1 cellular context compared by ENCODE assay signal in genomic region chr1:30707412-30708360, GRCh38.
TF ChIP-seq lines count a peak whose summit lies in the region.

No MANE protein-coding gene starts in this region.

TF ChIP-seq in HEK293, 187 proteins besides CTCF, POLR2A, EP300 and RAD21 (continued from another document):
- TF ChIP-seq ZNF362 (tag by site-specific recombination; IDR thresholded peaks at IDR 0.05) (no peak), ZNF664 (tag by site-specific recombination; IDR thresholded peaks at IDR 0.05) (no peak), ZNF548 (tag by site-specific recombination; IDR thresholded peaks at IDR 0.05) (no peak), MEIS1 (CRISPR knock-in tag; IDR thresholded peaks at IDR 0.05; ENCODE audit: borderline replicate concordance) (no peak), GFI1B (tag by site-specific recombination; IDR thresholded peaks at IDR 0.05) (no peak), ZFP69B (tag by site-specific recombination; IDR thresholded peaks at IDR 0.05) (no peak), ZNF621 (tag by site-specific recombination; IDR thresholded peaks at IDR 0.05) (no peak), ZNF132 (tag by site-specific recombination; IDR thresholded peaks at IDR 0.05; ENCODE audit: borderline replicate concordance) (no peak), ZNF214 (tag by site-specific recombination; IDR thresholded peaks at IDR 0.05; ENCODE audit: borderline replicate concordance) (no peak), GLIS2 (tag by site-specific recombination; IDR thresholded peaks at IDR 0.05) (no peak), ZSCAN4 (tag by site-specific recombination; IDR thresholded peaks at IDR 0.05) (no peak), ZNF843 (tag by site-specific recombination; IDR thresholded peaks at IDR 0.05) (no peak), ZSCAN5A (tag by site-specific recombination; IDR thresholded peaks at IDR 0.05) (no peak), ZNF555 (tag by site-specific recombination; conservative IDR thresholded peaks at IDR 0.05) (no peak), ZBTB21 (tag by site-specific recombination; IDR thresholded peaks at IDR 0.05) (no peak), ZNF585B (tag by site-specific recombination; IDR thresholded peaks at IDR 0.05) (no peak), REPIN1 (tag by site-specific recombination; IDR thresholded peaks at IDR 0.05; ENCODE audit: low read depth) (no peak), HOXD13 (CRISPR knock-in tag; IDR thresholded peaks at IDR 0.05; ENCODE audit: borderline replicate concordance) (no peak), ZNF48 (tag by site-specific recombination; IDR thresholded peaks at IDR 0.05) (no peak), SP7 (tag by site-specific recombination; IDR thresholded peaks at IDR 0.05) (peak; percentile 60; the same call in 1 of the 2 replicates), ZNF335 (tag by site-specific recombination; conservative IDR thresholded peaks at IDR 0.05) (no peak), ZNF10 (tag by site-specific recombination; IDR thresholded peaks at IDR 0.05) (no peak), MZF1 (tag by site-specific recombination; IDR thresholded peaks at IDR 0.05; ENCODE audit: borderline replicate concordance) (no peak), PRDM1 (tag by site-specific recombination; IDR thresholded peaks at IDR 0.05) (no peak), ZNF624 (tag by site-specific recombination; IDR thresholded peaks at IDR 0.05) (no peak), KLF1 (tag by site-specific recombination; IDR thresholded peaks at IDR 0.05) (peak; percentile 73), ZNF354C (tag by site-specific recombination; IDR thresholded peaks at IDR 0.05; ENCODE audit: borderline replicate concordance, low read depth) (no peak), ZNF433 (tag by site-specific recombination; IDR thresholded peaks at IDR 0.05; ENCODE audit: low read depth) (no peak), ZNF626 (tag by site-specific recombination; IDR thresholded peaks at IDR 0.05) (no peak), ZNF776 (tag by site-specific recombination; IDR thresholded peaks at IDR 0.05; ENCODE audit: borderline replicate concordance) (no peak), OSR2 (tag by site-specific recombination; IDR thresholded peaks at IDR 0.05) (no peak), ZNF133 (tag by site-specific recombination; IDR thresholded peaks at IDR 0.05) (no peak), ZNF157 (tag by site-specific recombination; IDR thresholded peaks at IDR 0.05) (no peak), ZNF138 (tag by site-specific recombination; IDR thresholded peaks at IDR 0.05; ENCODE audit: borderline replicate concordance) (no peak), BCL11A (tag by site-specific recombination; IDR thresholded peaks at IDR 0.05; ENCODE audit: low read depth) (no peak)
- TF ChIP-seq, protein P1, sequence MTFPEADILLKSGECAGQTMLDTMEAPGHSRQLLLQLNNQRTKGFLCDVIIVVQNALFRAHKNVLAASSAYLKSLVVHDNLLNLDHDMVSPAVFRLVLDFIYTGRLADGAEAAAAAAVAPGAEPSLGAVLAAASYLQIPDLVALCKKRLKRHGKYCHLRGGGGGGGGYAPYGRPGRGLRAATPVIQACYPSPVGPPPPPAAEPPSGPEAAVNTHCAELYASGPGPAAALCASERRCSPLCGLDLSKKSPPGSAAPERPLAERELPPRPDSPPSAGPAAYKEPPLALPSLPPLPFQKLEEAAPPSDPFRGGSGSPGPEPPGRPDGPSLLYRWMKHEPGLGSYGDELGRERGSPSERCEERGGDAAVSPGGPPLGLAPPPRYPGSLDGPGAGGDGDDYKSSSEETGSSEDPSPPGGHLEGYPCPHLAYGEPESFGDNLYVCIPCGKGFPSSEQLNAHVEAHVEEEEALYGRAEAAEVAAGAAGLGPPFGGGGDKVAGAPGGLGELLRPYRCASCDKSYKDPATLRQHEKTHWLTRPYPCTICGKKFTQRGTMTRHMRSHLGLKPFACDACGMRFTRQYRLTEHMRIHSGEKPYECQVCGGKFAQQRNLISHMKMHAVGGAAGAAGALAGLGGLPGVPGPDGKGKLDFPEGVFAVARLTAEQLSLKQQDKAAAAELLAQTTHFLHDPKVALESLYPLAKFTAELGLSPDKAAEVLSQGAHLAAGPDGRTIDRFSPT (tag by site-specific recombination; IDR thresholded peaks at IDR 0.05) = no peak
- TF ChIP-seq, protein P2, sequence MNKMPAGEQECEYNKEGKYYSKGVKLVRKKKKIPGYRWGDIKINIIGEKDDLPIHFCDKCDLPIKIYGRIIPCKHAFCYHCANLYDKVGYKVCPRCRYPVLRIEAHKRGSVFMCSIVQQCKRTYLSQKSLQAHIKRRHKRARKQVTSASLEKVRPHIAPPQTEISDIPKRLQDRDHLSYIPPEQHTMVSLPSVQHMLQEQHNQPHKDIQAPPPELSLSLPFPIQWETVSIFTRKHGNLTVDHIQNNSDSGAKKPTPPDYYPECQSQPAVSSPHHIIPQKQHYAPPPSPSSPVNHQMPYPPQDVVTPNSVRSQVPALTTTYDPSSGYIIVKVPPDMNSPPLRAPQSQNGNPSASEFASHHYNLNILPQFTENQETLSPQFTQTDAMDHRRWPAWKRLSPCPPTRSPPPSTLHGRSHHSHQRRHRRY (tag by site-specific recombination; IDR thresholded peaks at IDR 0.05) = no peak
- TF ChIP-seq, protein P3, sequence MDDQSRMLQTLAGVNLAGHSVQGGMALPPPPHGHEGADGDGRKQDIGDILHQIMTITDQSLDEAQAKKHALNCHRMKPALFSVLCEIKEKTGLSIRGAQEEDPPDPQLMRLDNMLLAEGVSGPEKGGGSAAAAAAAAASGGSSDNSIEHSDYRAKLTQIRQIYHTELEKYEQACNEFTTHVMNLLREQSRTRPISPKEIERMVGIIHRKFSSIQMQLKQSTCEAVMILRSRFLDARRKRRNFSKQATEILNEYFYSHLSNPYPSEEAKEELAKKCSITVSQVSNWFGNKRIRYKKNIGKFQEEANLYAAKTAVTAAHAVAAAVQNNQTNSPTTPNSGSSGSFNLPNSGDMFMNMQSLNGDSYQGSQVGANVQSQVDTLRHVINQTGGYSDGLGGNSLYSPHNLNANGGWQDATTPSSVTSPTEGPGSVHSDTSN (CRISPR knock-in tag; IDR thresholded peaks at IDR 0.05) = no peak
- TF ChIP-seq, protein P4, sequence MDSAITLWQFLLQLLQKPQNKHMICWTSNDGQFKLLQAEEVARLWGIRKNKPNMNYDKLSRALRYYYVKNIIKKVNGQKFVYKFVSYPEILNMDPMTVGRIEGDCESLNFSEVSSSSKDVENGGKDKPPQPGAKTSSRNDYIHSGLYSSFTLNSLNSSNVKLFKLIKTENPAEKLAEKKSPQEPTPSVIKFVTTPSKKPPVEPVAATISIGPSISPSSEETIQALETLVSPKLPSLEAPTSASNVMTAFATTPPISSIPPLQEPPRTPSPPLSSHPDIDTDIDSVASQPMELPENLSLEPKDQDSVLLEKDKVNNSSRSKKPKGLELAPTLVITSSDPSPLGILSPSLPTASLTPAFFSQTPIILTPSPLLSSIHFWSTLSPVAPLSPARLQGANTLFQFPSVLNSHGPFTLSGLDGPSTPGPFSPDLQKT (IDR thresholded peaks at IDR 0.05; ENCODE audit: borderline replicate concordance, low read depth, low read length) = no peak
